In genomic region chr6:140318408-140318807, GRCh38 we compare ENCODE assay signal across 20 cellular contexts.
"Had no signal": no experiment of that assay in that cellular context is flagged by ENCODE, and none has a peak within 500 bp of the region (broad histone marks: within the 10 kb centered on the region; RNA-seq: fewer than 3 reads in every experiment).

No MANE protein-coding gene starts in this region.

- H3K27ac Mint-ChIP-seq: activated CD4-positive, alpha-beta memory T cell treated with anti-CD3 and anti-CD28 coated beads, Interleukin-2, amount 10 ng/mL, durations not matched to agents 7 days and 5 days; activated CD8-positive, alpha-beta memory T cell treated with anti-CD3 and anti-CD28 coated beads, Interleukin-2, amount 10 ng/mL, durations not matched to agents 7 days and 5 days; activated naive CD8-positive, alpha-beta T cell treated with anti-CD3 and anti-CD28 coated beads, Interleukin-2, amount 10 ng/mL, durations not matched to agents 7 days and 5 days; T-cell had no signal

- H3K4me3 ChIP-seq: body of pancreas, colonic mucosa had no signal

- H3K36me3 Mint-ChIP-seq: activated CD8-positive, alpha-beta memory T cell treated with anti-CD3 and anti-CD28 coated beads, Interleukin-2, amount 10 ng/mL, durations not matched to agents 7 days and 5 days; activated naive CD8-positive, alpha-beta T cell treated with anti-CD3 and anti-CD28 coated beads, Interleukin-2, amount 10 ng/mL, durations not matched to agents 7 days and 5 days; T-cell had no signal

- H3K27ac ChIP-seq: colonic mucosa, upper lobe of right lung had no signal

- H3K27me3 Mint-ChIP-seq: activated CD4-positive, alpha-beta memory T cell treated with anti-CD3 and anti-CD28 coated beads, Interleukin-2, amount 10 ng/mL, durations not matched to agents 7 days and 5 days; T-cell had no signal

- H3K4me1 ChIP-seq: colonic mucosa had no signal

- H3K27me3 ChIP-seq: body of pancreas, colonic mucosa, gastrocnemius medialis, upper lobe of right lung had no signal

- H3K9me3 ChIP-seq: body of pancreas, colonic mucosa, gastrocnemius medialis, upper lobe of right lung had no signal

- H3K9me3 Mint-ChIP-seq: activated CD4-positive, alpha-beta memory T cell treated with anti-CD3 and anti-CD28 coated beads, Interleukin-2, amount 10 ng/mL, durations not matched to agents 7 days and 5 days; activated naive CD8-positive, alpha-beta T cell treated with anti-CD3 and anti-CD28 coated beads, Interleukin-2, amount 10 ng/mL, durations not matched to agents 7 days and 5 days had no signal

- H3K36me3 ChIP-seq: colonic mucosa, gastrocnemius medialis, upper lobe of right lung had no signal

- H3K4me3 Mint-ChIP-seq: activated CD4-positive, alpha-beta memory T cell treated with anti-CD3 and anti-CD28 coated beads, Interleukin-2, amount 10 ng/mL, durations not matched to agents 7 days and 5 days; activated CD8-positive, alpha-beta memory T cell treated with anti-CD3 and anti-CD28 coated beads, Interleukin-2, amount 10 ng/mL, durations not matched to agents 7 days and 5 days; activated naive CD8-positive, alpha-beta T cell treated with anti-CD3 and anti-CD28 coated beads, Interleukin-2, amount 10 ng/mL, durations not matched to agents 7 days and 5 days; T-cell had no signal

- DNase-seq: activated CD4-positive, alpha-beta memory T cell treated with anti-CD3 and anti-CD28 coated beads, Interleukin-2, amount 10 ng/mL, durations not matched to agents 7 days and 5 days; activated CD4-positive, alpha-beta T cell treated with anti-CD3 and anti-CD28 coated beads for 48 hours; activated CD4-positive, CD25-positive, alpha-beta regulatory T cell; activated CD8-positive, alpha-beta memory T cell treated with anti-CD3 and anti-CD28 coated beads, Interleukin-2, amount 10 ng/mL, durations not matched to agents 7 days and 5 days; activated naive CD4-positive, alpha-beta T cell; activated naive CD8-positive, alpha-beta T cell treated with anti-CD3 and anti-CD28 coated beads, Interleukin-2, amount 10 ng/mL, durations not matched to agents 7 days and 5 days; amygdala; body of pancreas; central memory CD4-positive, alpha-beta T cell; colonic mucosa; gastrocnemius medialis; left colon; mammary epithelial cell; stimulated activated CD4-positive, alpha-beta T cell treated with anti-CD3 and anti-CD28 coated beads, Interleukin-12 subunit alpha, Interleukin-12 subunit beta, amount 100 ng/mL, for 4 hours; stimulated activated CD4-positive, alpha-beta T cell treated with anti-CD3 and anti-CD28 coated beads, Interleukin-1b, Interleukin-23, amount 100 ng/mL, for 48 hours; stimulated activated CD8-positive, alpha-beta memory T cell treated with anti-CD3 and anti-CD28 coated beads, Interleukin-4, amount 100 ng/mL, for 48 hours; stimulated activated naive CD4-positive, alpha-beta T cell; T-cell; T-helper 9 cell; upper lobe of right lung had no signal

- H3K4me1 Mint-ChIP-seq: activated CD4-positive, alpha-beta memory T cell treated with anti-CD3 and anti-CD28 coated beads, Interleukin-2, amount 10 ng/mL, durations not matched to agents 7 days and 5 days; activated naive CD8-positive, alpha-beta T cell treated with anti-CD3 and anti-CD28 coated beads, Interleukin-2, amount 10 ng/mL, durations not matched to agents 7 days and 5 days had no signal
